In genomic region chr6:17966451-17966850, GRCh38 we compare ENCODE assay signal across 1 cellular context.
TF ChIP-seq lines count a peak whose summit lies in the region.

No MANE protein-coding gene starts in this region.

TF ChIP-seq in HepG2, 621 proteins besides CTCF, POLR2A, EP300 and RAD21:
- no peak for TF ChIP-seq NRL (CRISPR knock-in tag; IDR thresholded peaks at IDR 0.05; ENCODE audit: borderline replicate concordance)
